Comparison of ENCODE assay signal across 9 cellular contexts in genomic region chr6:149043476-149044130, GRCh38.
DNase-seq lines count a peak whose midpoint lies in the region; ATAC-seq and TF ChIP-seq lines count a peak whose summit lies in the region.
"Had no signal": no experiment of that assay in that cellular context is flagged by ENCODE, and none has a peak within 500 bp of the region (broad histone marks: within the 10 kb centered on the region; RNA-seq: fewer than 3 reads in every experiment).

No MANE protein-coding gene starts in this region.

- no peak overlapping the region for H3K4me3 ChIP-seq in body of pancreas

- POLR2A ChIA-PET in activated CD8-positive, alpha-beta T cell treated with anti-CD3 and anti-CD28 coated beads, Interleukin-2, amount 10 ng/mL, durations not matched to agents 7 days and 5 days (lab: Charles Lee): interaction anchor here (0.6 to 2.4 kb wide), 4 partner anchors 11 to 405 kb away, joined by 4 to 6 read pairs (median 4); no protein-coding TSS in a partner anchor

- H3K27me3 Mint-ChIP-seq in activated CD8-positive, alpha-beta T cell treated with anti-CD3 and anti-CD28 coated beads, Interleukin-2, amount 10 ng/mL, durations not matched to agents 7 days and 5 days (ENCODE audit: low read depth): no peaks in the 10 kb centered on the region
- no peaks in the 10 kb centered on the region for H3K27me3 Mint-ChIP-seq in nephron (ENCODE audit: low read depth)

- no peaks in the 10 kb centered on the region for H3K9me3 ChIP-seq in body of pancreas

- peaks cover 52% of the 10 kb centered on the region for H3K4me1 Mint-ChIP-seq in activated CD8-positive, alpha-beta T cell treated with anti-CD3 and anti-CD28 coated beads, Interleukin-2, amount 10 ng/mL, durations not matched to agents 7 days and 5 days (ENCODE audit: low read depth)
- H3K4me1 Mint-ChIP-seq in nephron: peaks cover 29% of the 10 kb centered on the region

- H3K4me3 Mint-ChIP-seq in activated CD8-positive, alpha-beta T cell treated with anti-CD3 and anti-CD28 coated beads, Interleukin-2, amount 10 ng/mL, durations not matched to agents 7 days and 5 days: no peak overlapping the region
- no peak overlapping the region for H3K4me3 Mint-ChIP-seq in nephron

- H3K27ac ChIP-seq in body of pancreas: no peak overlapping the region

- DNase-seq in NCI-H524 (lab: John Stamatoyannopoulos, UW) (peak; percentile 56 to 78), NCI-H524 treated with DMSO at 0.1 percent for 48 hours (lab: John Stamatoyannopoulos, UW) (no peak), body of pancreas (no peak), cerebellar nuclear complex (lab: John Stamatoyannopoulos, UW) (no peak)
- peak; percentile 52 for DNase-seq in activated CD8-positive, alpha-beta T cell treated with anti-CD3 and anti-CD28 coated beads, Interleukin-2, amount 10 ng/mL, durations not matched to agents 7 days and 5 days
- DNase-seq: C1 segment of cervical spinal cord had no signal

- no peak overlapping the region for H3K27ac Mint-ChIP-seq in activated CD8-positive, alpha-beta T cell treated with anti-CD3 and anti-CD28 coated beads, Interleukin-2, amount 10 ng/mL, durations not matched to agents 7 days and 5 days
- H3K27ac Mint-ChIP-seq in nephron: peak overlapping the region in 1 of 3 experiments; percentile 79

- H3K36me3 ChIP-seq in body of pancreas (replicated peaks in 1 of 2; ENCODE audit: insufficient read depth in 1 of 2, low read depth in 2 of 2): no peaks in the 10 kb centered on the region

- no peak for TF ChIP-seq EP300 in Ishikawa (IDR thresholded peaks at IDR 0.05; ENCODE audit: borderline replicate concordance)

- TF ChIP-seq CTCF in nephron (IDR thresholded peaks at IDR 0.05; ENCODE audit: unreplicated experiment in 3 of 3) (peak in 2 of 3 experiments; percentile 24 to 25), body of pancreas (IDR thresholded peaks at IDR 0.05) (peak in 2 of 7 experiments; percentile 9 to 16)

- H3K27me3 ChIP-seq in body of pancreas: no peaks in the 10 kb centered on the region

- peaks cover 2% of the 10 kb centered on the region for H3K36me3 Mint-ChIP-seq in activated CD8-positive, alpha-beta T cell treated with anti-CD3 and anti-CD28 coated beads, Interleukin-2, amount 10 ng/mL, durations not matched to agents 7 days and 5 days (ENCODE audit: low read depth)
- H3K36me3 Mint-ChIP-seq in nephron (ENCODE audit: low read depth): peaks cover 10% of the 10 kb centered on the region

- CTCF ChIA-PET in activated CD8-positive, alpha-beta T cell treated with anti-CD3 and anti-CD28 coated beads, Interleukin-2, amount 10 ng/mL, durations not matched to agents 7 days and 5 days (lab: Charles Lee): interaction anchor here (0.7 to 5.2 kb wide), 17 partner anchors 8 to 502 kb away, joined by 3 to 50 read pairs (median 4); partner anchors contain the start of gene PPIL4

- no peak for ATAC-seq in activated CD8-positive, alpha-beta T cell treated with anti-CD3 and anti-CD28 coated beads, Interleukin-2, amount 10 ng/mL, durations not matched to agents 7 days and 5 days
- ATAC-seq in GM18861 (IDR thresholded peaks at IDR 0.05; ENCODE audit: unreplicated experiment): no peak
- no peak for ATAC-seq in body of pancreas

- intact Hi-C loops in body of pancreas (cut with DNase I): no loop called here

- TF ChIP-seq POLR2A in body of pancreas (IDR thresholded peaks at IDR 0.05): no peak

- H3K9me3 Mint-ChIP-seq in activated CD8-positive, alpha-beta T cell treated with anti-CD3 and anti-CD28 coated beads, Interleukin-2, amount 10 ng/mL, durations not matched to agents 7 days and 5 days (ENCODE audit: insufficient read depth): peaks cover 4% of the 10 kb centered on the region
- H3K9me3 Mint-ChIP-seq in nephron: no peaks in the 10 kb centered on the region

- 90 to 95% methylated on average over 9 to 10 of the region's 10 CpGs for WGBS in body of pancreas, 2 donors

- no peaks in the 10 kb centered on the region for H3K4me1 ChIP-seq in body of pancreas

- peak; percentile 41 for TF ChIP-seq RAD21 in Ishikawa (IDR thresholded peaks at IDR 0.05; ENCODE audit: low read depth)

TF ChIP-seq in Ishikawa, 13 proteins besides CTCF, POLR2A, EP300 and RAD21:
- no peak for TF ChIP-seq CREB1 (IDR thresholded peaks at IDR 0.05; ENCODE audit: low read depth)
- TF ChIP-seq YY1 (IDR thresholded peaks at IDR 0.05; ENCODE audit: low read depth): peak; percentile 62; the same call in 1 of the 2 replicates

Comparison
In these comparisons a context has a peak if more than half of its experiments do, and no peak if none do; other contexts are left out.
1. DNase-seq: peak in NCI-H524 (2 of 2) and activated CD8-positive, alpha-beta T cell treated with anti-CD3 and anti-CD28 coated beads, Interleukin-2, amount 10 ng/mL, durations not matched to agents 7 days and 5 days (single experiment); none in NCI-H524 treated with DMSO at 0.1 percent for 48 hours (single experiment), body of pancreas (0 of 4) and cerebellar nuclear complex (0 of 2).